Comparison of ENCODE assay signal across 16 cellular contexts in the genomic region with DNA sequence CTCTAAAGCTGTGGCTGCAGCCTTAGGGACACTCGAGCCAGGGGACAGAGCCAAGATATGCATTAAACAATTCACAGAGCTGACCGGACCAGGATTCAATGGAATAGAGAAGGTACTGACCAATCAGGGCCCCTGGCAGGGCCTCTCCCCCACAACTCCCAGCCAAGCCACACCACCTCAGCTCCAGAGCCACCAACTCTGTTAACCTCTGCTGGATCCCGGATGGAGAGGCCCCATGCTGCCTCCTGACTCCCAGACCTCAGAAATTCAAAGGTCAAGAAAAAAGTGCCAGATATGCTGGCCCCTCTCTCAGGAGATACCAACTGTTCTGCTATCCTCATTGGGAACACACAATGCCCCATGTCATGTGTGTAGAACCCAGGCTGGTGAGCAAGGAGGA.
A peak's percentile ranks its signal among the peaks of the same experiment; 100 is the strongest.
DNase-seq lines count a peak whose midpoint lies in the region; ATAC-seq, FAIRE-seq and TF ChIP-seq lines count a peak whose summit lies in the region.
"Had no signal": no experiment of that assay in that cellular context is flagged by ENCODE, and none has a peak within 500 bp of the region (broad histone marks: within the 10 kb centered on the region; RNA-seq: fewer than 3 reads in every experiment).

No MANE protein-coding gene starts in this region.

- H3K4me2 ChIP-seq in Karpas-422 (ENCODE audit: low read depth, low read length, poor library complexity, severe bottlenecking) = no peak overlapping the region

- H3K9ac ChIP-seq in Karpas-422 (ENCODE audit: low read length) = no peak overlapping the region
- H3K9ac ChIP-seq in kidney (ENCODE audit: low read length in 2 of 2) = no peak overlapping the region

- H3K4me1 ChIP-seq in Karpas-422 (ENCODE audit: low read length) (peaks cover 88% of the 10 kb centered on the region), kidney (ENCODE audit: control insufficient read depth in 1 of 2, insufficient read depth in 1 of 2, low read depth in 1 of 2, low read length in 2 of 2) (peaks cover 63 to 87% of the 10 kb centered on the region in 2 donors)

- H2AFZ ChIP-seq in Karpas-422 (ENCODE audit: low read length) = no peak overlapping the region

- H3K4me3 Mint-ChIP-seq in CD4-positive, alpha-beta T cell = no peak overlapping the region
- H3K4me3 Mint-ChIP-seq in stimulated activated memory B cell treated with anti-CD40 and anti-IgM and Interleukin-4, amounts not matched to agents 10 μg/mL and 1 μg/mL and 100 μg/mL, for 72 hours = no peak overlapping the region

- peaks cover 62% of the 10 kb centered on the region for H3K36me3 ChIP-seq in Karpas-422 (ENCODE audit: insufficient read depth, low read length)
- peaks cover 72 to 90% of the 10 kb centered on the region in 2 donors for H3K36me3 ChIP-seq in kidney (ENCODE audit: control insufficient read depth in 1 of 2, insufficient read depth in 2 of 2, low read length in 2 of 2)

- no peaks in the 10 kb centered on the region for H3K9me2 ChIP-seq in Karpas-422 (replicated peaks; ENCODE audit: insufficient read depth, low read length)

- H3K27ac Mint-ChIP-seq in CD4-positive, alpha-beta T cell = peak overlapping the region; percentile 24
- H3K27ac Mint-ChIP-seq in stimulated activated memory B cell treated with anti-CD40 and anti-IgM and Interleukin-4, amounts not matched to agents 10 μg/mL and 1 μg/mL and 100 μg/mL, for 72 hours = peak overlapping the region; percentile 68
- H3K27ac Mint-ChIP-seq: progenitor cell of endocrine pancreas had no signal

- peaks cover 75% of the 10 kb centered on the region for H3K4me1 Mint-ChIP-seq in CD4-positive, alpha-beta T cell (ENCODE audit: low read depth)
- H3K4me1 Mint-ChIP-seq in stimulated activated memory B cell treated with anti-CD40 and anti-IgM and Interleukin-4, amounts not matched to agents 10 μg/mL and 1 μg/mL and 100 μg/mL, for 72 hours = peaks cover 91% of the 10 kb centered on the region

- H4K20me1 ChIP-seq in Karpas-422 (ENCODE audit: insufficient read depth, low read depth, low read length) = peaks cover 87% of the 10 kb centered on the region

- no peak for ATAC-seq in CD4-positive, alpha-beta T cell (ENCODE audit: poor library complexity)
- no peak for ATAC-seq in stimulated activated memory B cell treated with anti-CD40 and anti-IgM and Interleukin-4, amounts not matched to agents 10 μg/mL and 1 μg/mL and 100 μg/mL, for 72 hours
- no peak for ATAC-seq in GM19035 (IDR thresholded peaks at IDR 0.05; ENCODE audit: unreplicated experiment)

- H3K79me2 ChIP-seq in Karpas-422 (ENCODE audit: low read length) = peaks cover 92% of the 10 kb centered on the region

- H3K9me3 Mint-ChIP-seq in CD4-positive, alpha-beta T cell = no peaks in the 10 kb centered on the region
- H3K9me3 Mint-ChIP-seq in stimulated activated memory B cell treated with anti-CD40 and anti-IgM and Interleukin-4, amounts not matched to agents 10 μg/mL and 1 μg/mL and 100 μg/mL, for 72 hours = no peaks in the 10 kb centered on the region

- no peaks in the 10 kb centered on the region for H3K27me3 Mint-ChIP-seq in CD4-positive, alpha-beta T cell
- no peaks in the 10 kb centered on the region for H3K27me3 Mint-ChIP-seq in stimulated activated memory B cell treated with anti-CD40 and anti-IgM and Interleukin-4, amounts not matched to agents 10 μg/mL and 1 μg/mL and 100 μg/mL, for 72 hours
- H3K27me3 Mint-ChIP-seq: progenitor cell of endocrine pancreas had no signal

- H3K9me3 ChIP-seq in CD4-positive, alpha-beta T cell (ENCODE audit: control insufficient read depth, low read length) = no peaks in the 10 kb centered on the region
- H3K9me3 ChIP-seq in Karpas-422 (ENCODE audit: low read length) = no peaks in the 10 kb centered on the region
- no peaks in the 10 kb centered on the region for H3K9me3 ChIP-seq in kidney (ENCODE audit: control insufficient read depth in 1 of 2, low read length in 2 of 2)
- H3K9me3 ChIP-seq: MG63 had no signal

- no peak overlapping the region for H3K4me3 ChIP-seq in Karpas-422 (ENCODE audit: low read length)
- H3K4me3 ChIP-seq in kidney (ENCODE audit: low read length in 2 of 2) = peak overlapping the region in 1 of 2 donors; percentile 21
- H3K4me3 ChIP-seq: MG63 had no signal

- no peak for DNase-seq in CD4-positive, alpha-beta T cell
- no peak for DNase-seq in Karpas-422
- DNase-seq in kidney = peak; percentile 45
- no peak for DNase-seq in DMS114 treated with DMSO at 0.1 percent for 48 hours (lab: John Stamatoyannopoulos, UW; ENCODE audit: unreplicated experiment)
- no peak for DNase-seq in cortex of kidney (lab: John Stamatoyannopoulos, UW)
- DNase-seq: activated naive CD4-positive, alpha-beta T cell treated with Interleukin-2 at 50 U/mL for 16 hours; MG63; NCI-H2081 treated with DMSO at 0.1 percent for 48 hours; NCI-H774; stimulated activated CD4-positive, alpha-beta T cell treated with anti-CD3 and anti-CD28 coated beads, Interleukin-1b, Interleukin-23, amount 100 ng/mL, for 48 hours; T-helper 2 cell had no signal

- H3K27ac ChIP-seq in CD4-positive, alpha-beta T cell (ENCODE audit: low read depth, low read length) = no peak overlapping the region
- H3K27ac ChIP-seq in Karpas-422 (ENCODE audit: low read length) (0 out of 2 replicates have a peak overlapping the region, but pooled peaks have one; percentile 4), kidney (ENCODE audit: low read depth in 2 of 2, low read length in 2 of 2) (peak overlapping the region; percentile 68 to 82)
- H3K27ac ChIP-seq: RWPE1 had no signal

- no peak for FAIRE-seq in kidney (lab: Jason Lieb, UNC)
- FAIRE-seq: colon had no signal

- POLR2A ChIA-PET in CD4-positive, alpha-beta T cell (lab: Charles Lee) = no interaction called here

- H3K36me3 Mint-ChIP-seq in CD4-positive, alpha-beta T cell (ENCODE audit: low read depth) = peaks cover 98% of the 10 kb centered on the region
- peaks cover 95% of the 10 kb centered on the region for H3K36me3 Mint-ChIP-seq in stimulated activated memory B cell treated with anti-CD40 and anti-IgM and Interleukin-4, amounts not matched to agents 10 μg/mL and 1 μg/mL and 100 μg/mL, for 72 hours

- no peaks in the 10 kb centered on the region for H3K27me3 ChIP-seq in CD4-positive, alpha-beta T cell (ENCODE audit: control insufficient read depth, insufficient read depth, low read length)
- H3K27me3 ChIP-seq in Karpas-422 (ENCODE audit: low read length) = no peaks in the 10 kb centered on the region
- H3K27me3 ChIP-seq: MG63 had no signal

- CTCF ChIA-PET in CD4-positive, alpha-beta T cell (lab: Charles Lee) = no interaction called here

- no peak for TF ChIP-seq CTCF in CD4-positive, alpha-beta T cell (IDR thresholded peaks at IDR 0.05)
- TF ChIP-seq CTCF in kidney (IDR thresholded peaks at IDR 0.05; ENCODE audit: borderline replicate concordance, extremely low read depth, insufficient read depth) = no peak

- intact Hi-C loops in CD4-positive, alpha-beta T cell (cut with DNase I, micrococcal nuclease) = no loop called here
- intact Hi-C loops in kidney (cut with DNase I) = no loop called here
